Comparison of ENCODE assay signal across 8 cellular contexts in the genomic region with DNA sequence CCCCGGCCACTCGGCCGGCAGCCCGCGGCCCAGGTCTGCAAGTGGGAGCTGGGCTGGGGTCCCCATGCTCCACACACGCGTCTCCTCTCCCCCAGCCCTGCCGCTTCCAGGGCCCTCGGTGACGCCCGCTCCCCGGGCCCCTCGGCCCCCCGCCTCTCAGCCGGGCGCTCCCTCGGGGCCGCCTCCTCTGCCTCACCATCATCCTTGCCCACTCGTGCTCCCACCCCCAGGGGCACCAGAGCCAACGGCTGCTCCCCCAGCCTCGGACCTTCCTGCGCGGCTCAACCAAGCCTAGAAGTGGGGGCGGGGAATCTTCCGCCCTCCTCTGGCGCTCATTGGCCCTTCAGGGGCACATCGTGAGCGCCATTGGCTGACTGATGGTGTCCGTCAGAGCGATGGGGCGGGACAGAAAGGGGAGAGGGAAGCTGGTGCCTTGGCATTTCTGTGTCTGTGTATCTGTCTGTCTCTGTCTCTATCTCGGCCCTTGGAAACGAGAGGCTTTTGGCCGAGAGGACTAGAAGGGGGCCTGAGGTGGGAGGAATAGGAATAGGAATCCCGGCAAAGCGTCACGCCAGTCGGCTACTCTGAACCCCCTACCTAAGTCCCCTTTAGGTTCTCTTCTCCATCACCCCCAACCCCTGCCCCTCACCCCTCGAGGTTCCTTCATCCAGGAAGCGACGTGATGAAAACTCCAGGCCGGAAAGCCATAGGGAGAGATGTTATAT.
DNase-seq lines count a peak whose midpoint lies in the region; ATAC-seq and TF ChIP-seq lines count a peak whose summit lies in the region.

No MANE protein-coding gene starts in this region.

- H2AFZ ChIP-seq in DND-41 (ENCODE audit: low read depth, low read length) = peak overlapping the region; percentile 80

- peaks cover 0 to 7% of the 10 kb centered on the region in 2 donors for H3K36me3 Mint-ChIP-seq in naive B cell
- peaks cover 21% of the 10 kb centered on the region for H3K36me3 Mint-ChIP-seq in stimulated activated effector memory CD8-positive, alpha-beta T cell treated with anti-CD3 and anti-CD28 coated beads, Interleukin-12 subunit alpha, Interleukin-12 subunit beta, amount 100 ng/mL, for 72 hours

- peak overlapping the region; percentile 92 to 100 (median 100) for H3K4me3 Mint-ChIP-seq in naive B cell
- peak overlapping the region; percentile 96 for H3K4me3 Mint-ChIP-seq in stimulated activated effector memory CD8-positive, alpha-beta T cell treated with anti-CD3 and anti-CD28 coated beads, Interleukin-12 subunit alpha, Interleukin-12 subunit beta, amount 100 ng/mL, for 72 hours

- H3K27me3 ChIP-seq in DND-41 (ENCODE audit: insufficient read depth, low read length, poor library complexity) (no peaks in the 10 kb centered on the region), Peyer's patch (no peaks in the 10 kb centered on the region)

- no peaks in the 10 kb centered on the region for H3K9me3 Mint-ChIP-seq in naive B cell
- H3K9me3 Mint-ChIP-seq in stimulated activated effector memory CD8-positive, alpha-beta T cell treated with anti-CD3 and anti-CD28 coated beads, Interleukin-12 subunit alpha, Interleukin-12 subunit beta, amount 100 ng/mL, for 72 hours = no peaks in the 10 kb centered on the region

- H3K4me1 ChIP-seq in DND-41 (ENCODE audit: insufficient read depth, low read length) = peaks cover 26% of the 10 kb centered on the region
- H3K4me1 ChIP-seq in Peyer's patch = peaks cover 0 to 10% (median 5%) of the 10 kb centered on the region in 4 donors

- peaks cover 36% of the 10 kb centered on the region for H3K79me2 ChIP-seq in DND-41 (ENCODE audit: insufficient read depth, low read length)

- H3K9me3 ChIP-seq in DND-41 (ENCODE audit: insufficient read depth, low read length, severe bottlenecking) (no peaks in the 10 kb centered on the region), KOPT-K1 (ENCODE audit: insufficient read depth, low read length, poor library complexity, severe bottlenecking) (no peaks in the 10 kb centered on the region), Peyer's patch (no peaks in the 10 kb centered on the region)

- H3K27me3 Mint-ChIP-seq in naive B cell = no peaks in the 10 kb centered on the region

- H3K4me3 ChIP-seq in DND-41 (ENCODE audit: low read depth in 1 of 2, low read length in 2 of 2) (peak overlapping the region; percentile 98 to 99), Peyer's patch (peak overlapping the region; percentile 87 to 100 (median 95))

- peak overlapping the region; percentile 93 to 100 (median 98) for H3K27ac Mint-ChIP-seq in naive B cell
- H3K27ac Mint-ChIP-seq in stimulated activated effector memory CD8-positive, alpha-beta T cell treated with anti-CD3 and anti-CD28 coated beads, Interleukin-12 subunit alpha, Interleukin-12 subunit beta, amount 100 ng/mL, for 72 hours = peak overlapping the region; percentile 98

- no peaks in the 10 kb centered on the region; the same call in 1 of the 2 replicates for H4K20me1 ChIP-seq in DND-41 (ENCODE audit: insufficient read depth, low read length)

- peak; percentile 99 for ATAC-seq in DND-41 (ENCODE audit: insufficient read depth, low read depth)
- peak; percentile 92 for ATAC-seq in GM21825 (IDR thresholded peaks at IDR 0.05; ENCODE audit: unreplicated experiment)
- ATAC-seq in naive B cell (ENCODE audit: low read depth in 2 of 2) = peak; percentile 97 to 98
- peak; percentile 100 for ATAC-seq in stimulated activated effector memory CD8-positive, alpha-beta T cell treated with anti-CD3 and anti-CD28 coated beads, Interleukin-12 subunit alpha, Interleukin-12 subunit beta, amount 100 ng/mL, for 72 hours

- peaks cover 5% of the 10 kb centered on the region for H3K36me3 ChIP-seq in DND-41 (ENCODE audit: insufficient read depth, low read length)
- H3K36me3 ChIP-seq in KOPT-K1 (ENCODE audit: insufficient read depth, low read length) = peaks cover 6% of the 10 kb centered on the region; the same call in 1 of the 2 replicates
- no peaks in the 10 kb centered on the region for H3K36me3 ChIP-seq in Peyer's patch

- peak in 1 of 2 donors; percentile 41 for TF ChIP-seq POLR2A in Peyer's patch (IDR thresholded peaks at IDR 0.05)

- peak overlapping the region; percentile 98 for H3K4me2 ChIP-seq in DND-41 (ENCODE audit: insufficient read depth, low read length)

- H3K4me1 Mint-ChIP-seq in naive B cell = peaks cover 13 to 50% (median 19%) of the 10 kb centered on the region in 3 donors
- H3K4me1 Mint-ChIP-seq in stimulated activated effector memory CD8-positive, alpha-beta T cell treated with anti-CD3 and anti-CD28 coated beads, Interleukin-12 subunit alpha, Interleukin-12 subunit beta, amount 100 ng/mL, for 72 hours = peaks cover 13% of the 10 kb centered on the region

- H3K27ac ChIP-seq in DND-41 (ENCODE audit: low read length) = peak overlapping the region; percentile 70
- H3K27ac ChIP-seq in KOPT-K1 (ENCODE audit: low read depth, low read length, poor library complexity, severe bottlenecking) = peak overlapping the region; percentile 75
- peak overlapping the region; percentile 75 to 90 (median 86) for H3K27ac ChIP-seq in Peyer's patch

- H3K9ac ChIP-seq in DND-41 (ENCODE audit: low read depth, low read length) = peak overlapping the region; percentile 98

- DNase-seq in DND-41 = peak; percentile 95
- peak; percentile 89 to 97 (median 93) for DNase-seq in Peyer's patch
- DNase-seq in activated T-helper 1 cell treated with Interleukin-2 at 50 U/mL for 16 hours (ENCODE audit: low read depth) = peak; percentile 79
- peak; percentile 85 for DNase-seq in fibroblast of gingiva (ENCODE audit: low read depth)
- DNase-seq in naive B cell = peak; percentile 85
- DNase-seq in stimulated activated effector memory CD8-positive, alpha-beta T cell treated with anti-CD3 and anti-CD28 coated beads, Interleukin-12 subunit alpha, Interleukin-12 subunit beta, amount 100 ng/mL, for 72 hours (ENCODE audit: low spot score in 2 of 2) = peak; percentile 92 to 97

- TF ChIP-seq CTCF in DND-41 (IDR thresholded peaks at IDR 0.05; ENCODE audit: borderline replicate concordance, extremely low read depth, low read length, poor library complexity, severe bottlenecking) (no peak), Peyer's patch (IDR thresholded peaks at IDR 0.05) (peak in 1 of 6 experiments; percentile 19)

Comparison
In these comparisons a context has a peak if more than half of its experiments do, and no peak if none do; other contexts are left out.
1. Peak in every context shown above with its lines: DNase-seq, ATAC-seq, H3K4me3 ChIP-seq and H3K27ac ChIP-seq.